In the genomic region with DNA sequence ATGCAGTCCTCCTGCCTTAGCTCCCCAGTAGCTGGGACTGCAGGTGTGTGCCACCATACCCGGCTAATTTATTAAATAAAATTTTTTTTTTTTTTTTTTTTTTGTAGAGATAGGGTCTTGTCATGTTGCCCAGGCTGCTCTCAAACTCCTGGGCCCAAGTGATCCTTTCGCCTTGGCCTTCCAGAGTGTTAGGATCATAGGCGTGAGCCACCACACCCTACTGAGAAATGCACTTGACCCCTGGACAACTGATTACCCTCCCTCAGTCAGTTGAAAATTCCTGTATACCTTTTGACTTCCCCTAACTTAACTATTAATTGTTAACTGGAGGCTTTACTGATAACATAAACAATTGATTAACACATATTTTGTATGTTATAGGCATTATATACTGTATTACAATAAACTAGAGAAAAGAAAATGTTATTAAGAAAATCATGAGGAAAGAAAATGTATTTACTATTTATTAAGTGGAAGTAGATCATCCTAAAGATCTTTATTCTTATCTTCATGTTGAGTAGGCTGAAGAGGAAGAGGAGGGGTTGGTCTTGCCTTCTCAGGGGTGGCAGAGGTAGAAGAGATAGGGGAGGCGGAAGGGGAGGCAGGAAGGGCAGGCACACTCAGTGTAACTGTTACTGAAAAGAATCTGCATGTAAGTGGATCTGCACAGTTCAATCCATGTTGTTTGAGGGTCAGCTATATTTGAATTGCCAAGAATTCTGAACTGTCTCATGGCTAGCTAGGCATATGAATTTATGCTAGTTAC, we compare ENCODE assay signal across 12 cellular contexts.
DNase-seq lines count a peak whose midpoint lies in the region; ATAC-seq, FAIRE-seq and TF ChIP-seq lines count a peak whose summit lies in the region.
"Had no signal": no experiment of that assay in that cellular context is flagged by ENCODE, and none has a peak within 500 bp of the region (broad histone marks: within the 10 kb centered on the region; RNA-seq: fewer than 3 reads in every experiment).

No MANE protein-coding gene starts in this region.

- H3K4me2 ChIP-seq in Loucy (ENCODE audit: low read depth, low read length, poor library complexity, severe bottlenecking): peak overlapping the region; percentile 25
- H3K4me2 ChIP-seq in K562 (ENCODE audit: insufficient read depth, low read length): no peak overlapping the region

- H2AFZ ChIP-seq in Loucy (ENCODE audit: low read length): no peak overlapping the region
- no peak overlapping the region for H2AFZ ChIP-seq in K562 (ENCODE audit: low read depth, low read length)
- H2AFZ ChIP-seq: GM23248 had no signal

- H3K27me3 ChIP-seq in Loucy (ENCODE audit: insufficient read depth, low read length, poor library complexity, severe bottlenecking) (no peaks in the 10 kb centered on the region), K562 (ENCODE audit: control insufficient read depth in 2 of 2, insufficient read depth in 2 of 2, low read length in 2 of 2) (no peaks in the 10 kb centered on the region)

- intact Hi-C loops in K562 (cut with micrococcal nuclease): no loop called here
- intact Hi-C loops in mucosa of descending colon (cut with DNase I, micrococcal nuclease): no loop called here

- H3K9ac ChIP-seq in Loucy (ENCODE audit: low read depth, low read length, poor library complexity, severe bottlenecking) (no peak overlapping the region), K562 (ENCODE audit: insufficient read depth in 1 of 2, low read depth in 2 of 2, low read length in 2 of 2) (no peak overlapping the region)
- H3K9ac ChIP-seq: GM23248 had no signal

- in situ Hi-C loops in K562 (cut with MboI): no loop called here

- no peaks in the 10 kb centered on the region for H3K9me1 ChIP-seq in K562 (ENCODE audit: control insufficient read depth, insufficient read depth, low read length)

- H3K9me2 ChIP-seq in Loucy (replicated peaks; ENCODE audit: low read depth, low read length): no peaks in the 10 kb centered on the region

- H3K36me3 ChIP-seq in Loucy (ENCODE audit: insufficient read depth, low read length) (peaks cover 8% of the 10 kb centered on the region; the same call in 1 of the 2 replicates), K562 (ENCODE audit: control insufficient read depth, insufficient read depth, low read length) (0 out of 3 replicates have a peak, but pooled peaks cover 3% of the 10 kb centered on the region), mucosa of descending colon (ENCODE audit: low read depth) (no peaks in the 10 kb centered on the region)

- ATAC-seq in K562 (peak; percentile 66; the same call in 2 of the 3 replicates), mucosa of descending colon (peak; percentile 42), GM21529 (IDR thresholded peaks at IDR 0.05; ENCODE audit: unreplicated experiment) (no peak), HG02759 (IDR thresholded peaks at IDR 0.05; ENCODE audit: unreplicated experiment) (no peak)
- ATAC-seq: HCT116 had no signal

- H4K20me1 ChIP-seq in Loucy (ENCODE audit: insufficient read depth, low read length, poor library complexity, severe bottlenecking) (no peaks in the 10 kb centered on the region), K562 (replicated peaks; ENCODE audit: control insufficient read depth, insufficient read depth, low read length) (no peaks in the 10 kb centered on the region)

- H3K9me3 ChIP-seq in Loucy (ENCODE audit: insufficient read depth, low read depth, low read length): no peaks in the 10 kb centered on the region
- no peaks in the 10 kb centered on the region for H3K9me3 ChIP-seq in K562 (replicated peaks; ENCODE audit: control insufficient read depth, insufficient read depth, low read depth, low read length)
- no peaks in the 10 kb centered on the region for H3K9me3 ChIP-seq in mucosa of descending colon

- TF ChIP-seq CTCF in Loucy (conservative IDR thresholded peaks at IDR 0.05; ENCODE audit: low read length) (no peak), K562 (IDR thresholded peaks at IDR 0.05 in 2 of 3, conservative IDR thresholded peaks at IDR 0.05 in 1 of 3; ENCODE audit: insufficient read depth in 2 of 3, low read depth in 1 of 3, low read length in 3 of 3) (no peak), mucosa of descending colon (IDR thresholded peaks at IDR 0.05) (no peak)

- POLR2A ChIA-PET in K562 (lab: Yijun Ruan, JAX): interaction anchor here (0.6 to 1.2 kb wide), 4 partner anchors 14 to 661 kb away, joined by 3 to 4 read pairs (median 4); no protein-coding TSS in a partner anchor

- H3F3A ChIP-seq in Loucy (ENCODE audit: low read depth): no peaks in the 10 kb centered on the region

- H3K79me2 ChIP-seq in Loucy (ENCODE audit: insufficient read depth, low read length): no peaks in the 10 kb centered on the region
- no peaks in the 10 kb centered on the region for H3K79me2 ChIP-seq in K562 (ENCODE audit: control insufficient read depth, insufficient read depth, low read length)

- no peak overlapping the region for H3K27ac ChIP-seq in K562 (ENCODE audit: extremely low read depth, low read depth, low read length)
- H3K27ac ChIP-seq: GM23248 had no signal

- no peak for TF ChIP-seq EP300 in K562 (IDR thresholded peaks at IDR 0.05; ENCODE audit: low read length)

- BruUV-seq in K562 (replicated peaks; lab: Mats Ljungman, UMichigan): no TSS peak

- CTCF ChIA-PET in K562 (lab: Yijun Ruan, JAX; ENCODE audit: low intra/inter-chr PET ratio): no interaction called here

- peak in 1 of 4 experiments; percentile 35 for DNase-seq in K562 (ENCODE audit: extremely low read depth in 1 of 4, low spot score in 3 of 4)
- peak in 1 of 3 donors; percentile 14 for DNase-seq in mucosa of descending colon
- no peak for DNase-seq in C1 segment of cervical spinal cord (lab: John Stamatoyannopoulos, UW)
- DNase-seq in dedifferentiated amniotic fluid mesenchymal stem cell (ENCODE audit: extremely low spot score): no peak
- DNase-seq: CD8-positive, alpha-beta memory T cell; DMS 273 treated with DMSO at 0.1 percent for 48 hours; GM23248 had no signal

- no peak for FAIRE-seq in K562 (lab: Jason Lieb, UNC)
- FAIRE-seq: H54 had no signal

- TF ChIP-seq RAD21 in K562 (CRISPR knock-in tag; conservative IDR thresholded peaks at IDR 0.05 in 1 of 2, IDR thresholded peaks at IDR 0.05 in 1 of 2): no peak

- 31% methylated on average over 3 of the region's 4 CpGs for WGBS in K562 (ENCODE audit: insufficient coverage, low coverage, missing lambda C conversion rate)

- no peak for TF ChIP-seq POLR2A in K562 (conservative IDR thresholded peaks at IDR 0.05)

- H3K4me1 ChIP-seq in Loucy (ENCODE audit: insufficient read depth, low read length, poor library complexity, severe bottlenecking): peaks cover 8% of the 10 kb centered on the region
- peaks cover 3 to 6% of the 10 kb centered on the region in 2 experiments; a peak in 2 of 5 replicates for H3K4me1 ChIP-seq in K562 (replicated peaks in 1 of 2; ENCODE audit: control insufficient read depth in 2 of 2, insufficient read depth in 2 of 2, low read length in 2 of 2)
- peaks cover 4% of the 10 kb centered on the region for H3K4me1 ChIP-seq in mucosa of descending colon (ENCODE audit: low read depth)

- H3K4me3 ChIP-seq in Loucy (ENCODE audit: low read length, poor library complexity, severe bottlenecking) (no peak overlapping the region), K562 (no peak overlapping the region), mucosa of descending colon (no peak overlapping the region)
- H3K4me3 ChIP-seq: GM23248 had no signal

TF ChIP-seq in K562, 482 proteins besides CTCF, POLR2A, EP300 and RAD21 (continues in another document):
- TF ChIP-seq, protein P1, sequence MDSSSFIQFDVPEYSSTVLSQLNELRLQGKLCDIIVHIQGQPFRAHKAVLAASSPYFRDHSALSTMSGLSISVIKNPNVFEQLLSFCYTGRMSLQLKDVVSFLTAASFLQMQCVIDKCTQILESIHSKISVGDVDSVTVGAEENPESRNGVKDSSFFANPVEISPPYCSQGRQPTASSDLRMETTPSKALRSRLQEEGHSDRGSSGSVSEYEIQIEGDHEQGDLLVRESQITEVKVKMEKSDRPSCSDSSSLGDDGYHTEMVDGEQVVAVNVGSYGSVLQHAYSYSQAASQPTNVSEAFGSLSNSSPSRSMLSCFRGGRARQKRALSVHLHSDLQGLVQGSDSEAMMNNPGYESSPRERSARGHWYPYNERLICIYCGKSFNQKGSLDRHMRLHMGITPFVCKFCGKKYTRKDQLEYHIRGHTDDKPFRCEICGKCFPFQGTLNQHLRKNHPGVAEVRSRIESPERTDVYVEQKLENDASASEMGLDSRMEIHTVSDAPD (CRISPR knock-in tag; IDR thresholded peaks at IDR 0.05): no peak
- TF ChIP-seq, protein P2, sequence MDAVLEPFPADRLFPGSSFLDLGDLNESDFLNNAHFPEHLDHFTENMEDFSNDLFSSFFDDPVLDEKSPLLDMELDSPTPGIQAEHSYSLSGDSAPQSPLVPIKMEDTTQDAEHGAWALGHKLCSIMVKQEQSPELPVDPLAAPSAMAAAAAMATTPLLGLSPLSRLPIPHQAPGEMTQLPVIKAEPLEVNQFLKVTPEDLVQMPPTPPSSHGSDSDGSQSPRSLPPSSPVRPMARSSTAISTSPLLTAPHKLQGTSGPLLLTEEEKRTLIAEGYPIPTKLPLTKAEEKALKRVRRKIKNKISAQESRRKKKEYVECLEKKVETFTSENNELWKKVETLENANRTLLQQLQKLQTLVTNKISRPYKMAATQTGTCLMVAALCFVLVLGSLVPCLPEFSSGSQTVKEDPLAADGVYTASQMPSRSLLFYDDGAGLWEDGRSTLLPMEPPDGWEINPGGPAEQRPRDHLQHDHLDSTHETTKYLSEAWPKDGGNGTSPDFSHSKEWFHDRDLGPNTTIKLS (IDR thresholded peaks at IDR 0.05; ENCODE audit: borderline replicate concordance, low read depth): no peak
- TF ChIP-seq, protein P3, sequence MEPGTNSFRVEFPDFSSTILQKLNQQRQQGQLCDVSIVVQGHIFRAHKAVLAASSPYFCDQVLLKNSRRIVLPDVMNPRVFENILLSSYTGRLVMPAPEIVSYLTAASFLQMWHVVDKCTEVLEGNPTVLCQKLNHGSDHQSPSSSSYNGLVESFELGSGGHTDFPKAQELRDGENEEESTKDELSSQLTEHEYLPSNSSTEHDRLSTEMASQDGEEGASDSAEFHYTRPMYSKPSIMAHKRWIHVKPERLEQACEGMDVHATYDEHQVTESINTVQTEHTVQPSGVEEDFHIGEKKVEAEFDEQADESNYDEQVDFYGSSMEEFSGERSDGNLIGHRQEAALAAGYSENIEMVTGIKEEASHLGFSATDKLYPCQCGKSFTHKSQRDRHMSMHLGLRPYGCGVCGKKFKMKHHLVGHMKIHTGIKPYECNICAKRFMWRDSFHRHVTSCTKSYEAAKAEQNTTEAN (CRISPR knock-in tag; IDR thresholded peaks at IDR 0.05): no peak
- TF ChIP-seq, protein P4, sequence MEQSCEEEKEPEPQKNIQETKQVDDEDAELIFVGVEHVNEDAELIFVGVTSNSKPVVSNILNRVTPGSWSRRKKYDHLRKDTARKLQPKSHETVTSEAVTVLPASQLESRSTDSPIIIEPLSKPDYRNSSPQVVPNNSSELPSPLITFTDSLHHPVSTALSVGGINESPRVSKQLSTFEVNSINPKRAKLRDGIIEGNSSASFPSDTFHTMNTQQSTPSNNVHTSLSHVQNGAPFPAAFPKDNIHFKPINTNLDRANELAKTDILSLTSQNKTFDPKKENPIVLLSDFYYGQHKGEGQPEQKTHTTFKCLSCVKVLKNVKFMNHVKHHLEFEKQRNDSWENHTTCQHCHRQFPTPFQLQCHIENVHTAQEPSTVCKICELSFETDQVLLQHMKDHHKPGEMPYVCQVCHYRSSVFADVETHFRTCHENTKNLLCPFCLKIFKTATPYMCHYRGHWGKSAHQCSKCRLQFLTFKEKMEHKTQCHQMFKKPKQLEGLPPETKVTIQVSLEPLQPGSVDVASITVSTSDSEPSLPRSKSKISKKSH (CRISPR knock-in tag; IDR thresholded peaks at IDR 0.05): no peak

Comparison
In these comparisons a context has a peak if more than half of its experiments do, and no peak if none do; other contexts are left out.
1. ATAC-seq: peak in K562 (single experiment) and mucosa of descending colon (single experiment); none in GM21529 (single experiment) and HG02759 (single experiment).